ENCODE assay signal across 1 cellular context in the genomic region with DNA sequence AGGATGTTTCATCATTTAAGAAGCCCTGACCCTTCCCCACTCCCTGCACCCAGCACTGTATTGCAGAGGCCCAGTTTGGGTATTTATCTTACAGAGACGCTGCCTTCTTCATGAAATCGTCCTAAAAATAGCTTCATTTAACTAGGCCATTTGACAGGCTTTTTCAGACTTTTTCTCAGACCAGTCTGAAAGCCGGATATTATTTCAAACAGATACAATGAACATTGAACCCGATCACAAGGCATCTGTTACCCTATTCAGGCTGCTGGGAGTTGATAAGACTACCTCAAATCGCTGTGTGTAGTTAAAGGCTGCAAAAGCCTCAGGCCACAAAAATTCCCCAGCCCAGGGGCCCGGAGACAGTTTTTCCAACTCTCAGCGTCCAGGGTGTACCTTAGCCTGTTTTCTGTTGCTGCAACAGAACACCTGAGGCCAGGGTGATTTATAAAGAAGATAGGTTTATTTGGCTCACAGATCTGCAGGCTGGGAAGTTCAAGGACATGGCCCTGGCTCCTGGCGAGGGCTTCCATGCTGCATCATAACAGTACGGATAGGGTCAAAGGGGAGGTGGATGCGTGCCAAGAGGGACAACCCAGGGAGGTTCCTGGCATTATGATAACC.
TF ChIP-seq lines count a peak whose summit lies in the region.

No MANE protein-coding gene starts in this region.

TF ChIP-seq in HepG2, 621 proteins besides CTCF, POLR2A, EP300 and RAD21 (continued from another document and continues in another):
- TF ChIP-seq, protein P1, sequence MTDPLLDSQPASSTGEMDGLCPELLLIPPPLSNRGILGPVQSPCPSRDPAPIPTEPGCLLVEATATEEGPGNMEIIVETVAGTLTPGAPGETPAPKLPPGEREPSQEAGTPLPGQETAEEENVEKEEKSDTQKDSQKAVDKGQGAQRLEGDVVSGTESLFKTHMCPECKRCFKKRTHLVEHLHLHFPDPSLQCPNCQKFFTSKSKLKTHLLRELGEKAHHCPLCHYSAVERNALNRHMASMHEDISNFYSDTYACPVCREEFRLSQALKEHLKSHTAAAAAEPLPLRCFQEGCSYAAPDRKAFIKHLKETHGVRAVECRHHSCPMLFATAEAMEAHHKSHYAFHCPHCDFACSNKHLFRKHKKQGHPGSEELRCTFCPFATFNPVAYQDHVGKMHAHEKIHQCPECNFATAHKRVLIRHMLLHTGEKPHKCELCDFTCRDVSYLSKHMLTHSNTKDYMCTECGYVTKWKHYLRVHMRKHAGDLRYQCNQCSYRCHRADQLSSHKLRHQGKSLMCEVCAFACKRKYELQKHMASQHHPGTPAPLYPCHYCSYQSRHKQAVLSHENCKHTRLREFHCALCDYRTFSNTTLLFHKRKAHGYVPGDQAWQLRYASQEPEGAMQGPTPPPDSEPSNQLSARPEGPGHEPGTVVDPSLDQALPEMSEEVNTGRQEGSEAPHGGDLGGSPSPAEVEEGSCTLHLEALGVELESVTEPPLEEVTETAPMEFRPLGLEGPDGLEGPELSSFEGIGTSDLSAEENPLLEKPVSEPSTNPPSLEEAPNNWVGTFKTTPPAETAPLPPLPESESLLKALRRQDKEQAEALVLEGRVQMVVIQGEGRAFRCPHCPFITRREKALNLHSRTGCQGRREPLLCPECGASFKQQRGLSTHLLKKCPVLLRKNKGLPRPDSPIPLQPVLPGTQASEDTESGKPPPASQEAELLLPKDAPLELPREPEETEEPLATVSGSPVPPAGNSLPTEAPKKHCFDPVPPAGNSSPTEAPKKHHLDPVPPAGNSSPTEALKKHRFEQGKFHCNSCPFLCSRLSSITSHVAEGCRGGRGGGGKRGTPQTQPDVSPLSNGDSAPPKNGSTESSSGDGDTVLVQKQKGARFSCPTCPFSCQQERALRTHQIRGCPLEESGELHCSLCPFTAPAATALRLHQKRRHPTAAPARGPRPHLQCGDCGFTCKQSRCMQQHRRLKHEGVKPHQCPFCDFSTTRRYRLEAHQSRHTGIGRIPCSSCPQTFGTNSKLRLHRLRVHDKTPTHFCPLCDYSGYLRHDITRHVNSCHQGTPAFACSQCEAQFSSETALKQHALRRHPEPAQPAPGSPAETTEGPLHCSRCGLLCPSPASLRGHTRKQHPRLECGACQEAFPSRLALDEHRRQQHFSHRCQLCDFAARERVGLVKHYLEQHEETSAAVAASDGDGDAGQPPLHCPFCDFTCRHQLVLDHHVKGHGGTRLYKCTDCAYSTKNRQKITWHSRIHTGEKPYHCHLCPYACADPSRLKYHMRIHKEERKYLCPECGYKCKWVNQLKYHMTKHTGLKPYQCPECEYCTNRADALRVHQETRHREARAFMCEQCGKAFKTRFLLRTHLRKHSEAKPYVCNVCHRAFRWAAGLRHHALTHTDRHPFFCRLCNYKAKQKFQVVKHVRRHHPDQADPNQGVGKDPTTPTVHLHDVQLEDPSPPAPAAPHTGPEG (CRISPR knock-in tag; IDR thresholded peaks at IDR 0.05): no peak
- TF ChIP-seq TCF7 (IDR thresholded peaks at IDR 0.05; ENCODE audit: low read depth): no peak
- 0 out of 2 replicates have a peak, but pooled peaks have one; percentile 0 for TF ChIP-seq ZNF501 (CRISPR knock-in tag; IDR thresholded peaks at IDR 0.05)
- TF ChIP-seq HOXA3 (CRISPR knock-in tag; IDR thresholded peaks at IDR 0.05): peak; percentile 40; the same call in 1 of the 2 replicates
- peak; percentile 44; the same call in 1 of the 2 replicates for TF ChIP-seq NAIF1 (CRISPR knock-in tag; IDR thresholded peaks at IDR 0.05; ENCODE audit: borderline replicate concordance)
- TF ChIP-seq NR2F2 (IDR thresholded peaks at IDR 0.05; ENCODE audit: borderline replicate concordance, low read depth): peak; percentile 80
- no peak for TF ChIP-seq EED (CRISPR knock-in tag; IDR thresholded peaks at IDR 0.05)
- TF ChIP-seq TBX2 (CRISPR knock-in tag; IDR thresholded peaks at IDR 0.05; ENCODE audit: borderline replicate concordance): peak; percentile 36; the same call in 1 of the 2 replicates
- TF ChIP-seq, protein P2, sequence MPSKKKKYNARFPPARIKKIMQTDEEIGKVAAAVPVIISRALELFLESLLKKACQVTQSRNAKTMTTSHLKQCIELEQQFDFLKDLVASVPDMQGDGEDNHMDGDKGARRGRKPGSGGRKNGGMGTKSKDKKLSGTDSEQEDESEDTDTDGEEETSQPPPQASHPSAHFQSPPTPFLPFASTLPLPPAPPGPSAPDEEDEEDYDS (CRISPR knock-in tag; IDR thresholded peaks at IDR 0.05): no peak
- TF ChIP-seq ZNF644 (CRISPR knock-in tag; IDR thresholded peaks at IDR 0.05; ENCODE audit: low read depth): peak; percentile 38; the same call in 1 of the 2 replicates
- 0 out of 2 replicates have a peak, but pooled peaks have one; percentile 8 for TF ChIP-seq SOX5 (CRISPR knock-in tag; IDR thresholded peaks at IDR 0.05; ENCODE audit: borderline replicate concordance)
- TF ChIP-seq ZSCAN22 (CRISPR knock-in tag; IDR thresholded peaks at IDR 0.05): no peak
- TF ChIP-seq NFKBIZ (CRISPR knock-in tag; IDR thresholded peaks at IDR 0.05): no peak
- TF ChIP-seq HNF4A (CRISPR knock-in tag; IDR thresholded peaks at IDR 0.05): peak; percentile 79
- TF ChIP-seq, protein P3, sequence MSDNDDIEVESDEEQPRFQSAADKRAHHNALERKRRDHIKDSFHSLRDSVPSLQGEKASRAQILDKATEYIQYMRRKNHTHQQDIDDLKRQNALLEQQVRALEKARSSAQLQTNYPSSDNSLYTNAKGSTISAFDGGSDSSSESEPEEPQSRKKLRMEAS (IDR thresholded peaks at IDR 0.05): 0 out of 2 replicates have a peak, but pooled peaks have one; percentile 28
- TF ChIP-seq, protein P4, sequence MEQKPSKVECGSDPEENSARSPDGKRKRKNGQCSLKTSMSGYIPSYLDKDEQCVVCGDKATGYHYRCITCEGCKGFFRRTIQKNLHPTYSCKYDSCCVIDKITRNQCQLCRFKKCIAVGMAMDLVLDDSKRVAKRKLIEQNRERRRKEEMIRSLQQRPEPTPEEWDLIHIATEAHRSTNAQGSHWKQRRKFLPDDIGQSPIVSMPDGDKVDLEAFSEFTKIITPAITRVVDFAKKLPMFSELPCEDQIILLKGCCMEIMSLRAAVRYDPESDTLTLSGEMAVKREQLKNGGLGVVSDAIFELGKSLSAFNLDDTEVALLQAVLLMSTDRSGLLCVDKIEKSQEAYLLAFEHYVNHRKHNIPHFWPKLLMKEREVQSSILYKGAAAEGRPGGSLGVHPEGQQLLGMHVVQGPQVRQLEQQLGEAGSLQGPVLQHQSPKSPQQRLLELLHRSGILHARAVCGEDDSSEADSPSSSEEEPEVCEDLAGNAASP (CRISPR knock-in tag; IDR thresholded peaks at IDR 0.05; ENCODE audit: borderline replicate concordance): peak; percentile 53; the same call in 1 of the 2 replicates
- TF ChIP-seq ZNF564 (CRISPR knock-in tag; IDR thresholded peaks at IDR 0.05): peak; percentile 99
- peak; percentile 49 for TF ChIP-seq TBL1XR1 (IDR thresholded peaks at IDR 0.05; ENCODE audit: borderline replicate concordance, low read length, partially characterized antibody)
- no peak for TF ChIP-seq ATAD3A (CRISPR knock-in tag; IDR thresholded peaks at IDR 0.05)
- no peak for TF ChIP-seq HOXA7 (CRISPR knock-in tag; IDR thresholded peaks at IDR 0.05)
- TF ChIP-seq MED1 (CRISPR knock-in tag; IDR thresholded peaks at IDR 0.05): peak; percentile 47; the same call in 1 of the 2 replicates
- peak; percentile 70 for TF ChIP-seq SKI (IDR thresholded peaks at IDR 0.05; ENCODE audit: partially characterized antibody)
- peak; percentile 82 for TF ChIP-seq RXRB (CRISPR knock-in tag; IDR thresholded peaks at IDR 0.05; ENCODE audit: borderline replicate concordance)
- peak; percentile 89 for TF ChIP-seq SALL1 (CRISPR knock-in tag; IDR thresholded peaks at IDR 0.05)
- TF ChIP-seq, protein P5, sequence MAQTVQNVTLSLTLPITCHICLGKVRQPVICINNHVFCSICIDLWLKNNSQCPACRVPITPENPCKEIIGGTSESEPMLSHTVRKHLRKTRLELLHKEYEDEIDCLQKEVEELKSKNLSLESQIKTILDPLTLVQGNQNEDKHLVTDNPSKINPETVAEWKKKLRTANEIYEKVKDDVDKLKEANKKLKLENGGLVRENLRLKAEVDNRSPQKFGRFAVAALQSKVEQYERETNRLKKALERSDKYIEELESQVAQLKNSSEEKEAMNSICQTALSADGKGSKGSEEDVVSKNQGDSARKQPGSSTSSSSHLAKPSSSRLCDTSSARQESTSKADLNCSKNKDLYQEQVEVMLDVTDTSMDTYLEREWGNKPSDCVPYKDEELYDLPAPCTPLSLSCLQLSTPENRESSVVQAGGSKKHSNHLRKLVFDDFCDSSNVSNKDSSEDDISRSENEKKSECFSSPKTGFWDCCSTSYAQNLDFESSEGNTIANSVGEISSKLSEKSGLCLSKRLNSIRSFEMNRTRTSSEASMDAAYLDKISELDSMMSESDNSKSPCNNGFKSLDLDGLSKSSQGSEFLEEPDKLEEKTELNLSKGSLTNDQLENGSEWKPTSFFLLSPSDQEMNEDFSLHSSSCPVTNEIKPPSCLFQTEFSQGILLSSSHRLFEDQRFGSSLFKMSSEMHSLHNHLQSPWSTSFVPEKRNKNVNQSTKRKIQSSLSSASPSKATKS (CRISPR knock-in tag; IDR thresholded peaks at IDR 0.05): 0 out of 2 replicates have a peak, but pooled peaks have one; percentile 45
- TF ChIP-seq, protein P6, sequence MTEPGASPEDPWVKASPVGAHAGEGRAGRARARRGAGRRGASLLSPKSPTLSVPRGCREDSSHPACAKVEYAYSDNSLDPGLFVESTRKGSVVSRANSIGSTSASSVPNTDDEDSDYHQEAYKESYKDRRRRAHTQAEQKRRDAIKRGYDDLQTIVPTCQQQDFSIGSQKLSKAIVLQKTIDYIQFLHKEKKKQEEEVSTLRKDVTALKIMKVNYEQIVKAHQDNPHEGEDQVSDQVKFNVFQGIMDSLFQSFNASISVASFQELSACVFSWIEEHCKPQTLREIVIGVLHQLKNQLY (CRISPR knock-in tag; IDR thresholded peaks at IDR 0.05): 0 out of 2 replicates have a peak, but pooled peaks have one; percentile 22
- no peak for TF ChIP-seq ZNF232 (CRISPR knock-in tag; IDR thresholded peaks at IDR 0.05; ENCODE audit: borderline replicate concordance)
- peak; percentile 80; the same call in 1 of the 2 replicates for TF ChIP-seq ZSCAN29 (CRISPR knock-in tag; conservative IDR thresholded peaks at IDR 0.05)
- TF ChIP-seq, protein P7, sequence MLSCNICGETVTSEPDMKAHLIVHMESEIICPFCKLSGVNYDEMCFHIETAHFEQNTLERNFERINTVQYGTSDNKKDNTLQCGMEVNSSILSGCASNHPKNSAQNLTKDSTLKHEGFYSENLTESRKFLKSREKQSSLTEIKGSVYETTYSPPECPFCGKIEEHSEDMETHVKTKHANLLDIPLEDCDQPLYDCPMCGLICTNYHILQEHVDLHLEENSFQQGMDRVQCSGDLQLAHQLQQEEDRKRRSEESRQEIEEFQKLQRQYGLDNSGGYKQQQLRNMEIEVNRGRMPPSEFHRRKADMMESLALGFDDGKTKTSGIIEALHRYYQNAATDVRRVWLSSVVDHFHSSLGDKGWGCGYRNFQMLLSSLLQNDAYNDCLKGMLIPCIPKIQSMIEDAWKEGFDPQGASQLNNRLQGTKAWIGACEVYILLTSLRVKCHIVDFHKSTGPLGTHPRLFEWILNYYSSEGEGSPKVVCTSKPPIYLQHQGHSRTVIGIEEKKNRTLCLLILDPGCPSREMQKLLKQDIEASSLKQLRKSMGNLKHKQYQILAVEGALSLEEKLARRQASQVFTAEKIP (CRISPR knock-in tag; IDR thresholded peaks at IDR 0.05; ENCODE audit: borderline replicate concordance): no peak
- TF ChIP-seq, protein P8, sequence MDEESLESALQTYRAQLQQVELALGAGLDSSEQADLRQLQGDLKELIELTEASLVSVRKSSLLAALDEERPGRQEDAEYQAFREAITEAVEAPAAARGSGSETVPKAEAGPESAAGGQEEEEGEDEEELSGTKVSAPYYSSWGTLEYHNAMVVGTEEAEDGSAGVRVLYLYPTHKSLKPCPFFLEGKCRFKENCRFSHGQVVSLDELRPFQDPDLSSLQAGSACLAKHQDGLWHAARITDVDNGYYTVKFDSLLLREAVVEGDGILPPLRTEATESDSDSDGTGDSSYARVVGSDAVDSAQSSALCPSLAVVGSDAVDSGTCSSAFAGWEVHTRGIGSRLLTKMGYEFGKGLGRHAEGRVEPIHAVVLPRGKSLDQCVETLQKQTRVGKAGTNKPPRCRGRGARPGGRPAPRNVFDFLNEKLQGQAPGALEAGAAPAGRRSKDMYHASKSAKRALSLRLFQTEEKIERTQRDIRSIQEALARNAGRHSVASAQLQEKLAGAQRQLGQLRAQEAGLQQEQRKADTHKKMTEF (CRISPR knock-in tag; IDR thresholded peaks at IDR 0.05): peak; percentile 35; the same call in 1 of the 2 replicates
- no peak for TF ChIP-seq MBNL3 (CRISPR knock-in tag; conservative IDR thresholded peaks at IDR 0.05)
- no peak for TF ChIP-seq ELF4 (CRISPR knock-in tag; IDR thresholded peaks at IDR 0.05; ENCODE audit: borderline replicate concordance)
- no peak for TF ChIP-seq ZNF879 (CRISPR knock-in tag; IDR thresholded peaks at IDR 0.05)
- TF ChIP-seq GABPA (IDR thresholded peaks at IDR 0.05; ENCODE audit: low read depth, low read length): no peak
- peak; percentile 8; the same call in 1 of the 2 replicates for TF ChIP-seq GABPA (CRISPR knock-in tag; IDR thresholded peaks at IDR 0.05; ENCODE audit: low read depth)
- TF ChIP-seq, protein P9, sequence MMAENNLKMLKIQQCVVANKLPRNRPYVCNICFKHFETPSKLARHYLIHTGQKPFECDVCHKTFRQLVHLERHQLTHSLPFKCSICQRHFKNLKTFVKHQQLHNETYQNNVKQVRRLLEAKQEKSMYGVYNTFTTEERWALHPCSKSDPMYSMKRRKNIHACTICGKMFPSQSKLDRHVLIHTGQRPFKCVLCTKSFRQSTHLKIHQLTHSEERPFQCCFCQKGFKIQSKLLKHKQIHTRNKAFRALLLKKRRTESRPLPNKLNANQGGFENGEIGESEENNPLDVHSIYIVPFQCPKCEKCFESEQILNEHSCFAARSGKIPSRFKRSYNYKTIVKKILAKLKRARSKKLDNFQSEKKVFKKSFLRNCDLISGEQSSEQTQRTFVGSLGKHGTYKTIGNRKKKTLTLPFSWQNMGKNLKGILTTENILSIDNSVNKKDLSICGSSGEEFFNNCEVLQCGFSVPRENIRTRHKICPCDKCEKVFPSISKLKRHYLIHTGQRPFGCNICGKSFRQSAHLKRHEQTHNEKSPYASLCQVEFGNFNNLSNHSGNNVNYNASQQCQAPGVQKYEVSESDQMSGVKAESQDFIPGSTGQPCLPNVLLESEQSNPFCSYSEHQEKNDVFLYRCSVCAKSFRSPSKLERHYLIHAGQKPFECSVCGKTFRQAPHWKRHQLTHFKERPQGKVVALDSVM (CRISPR knock-in tag; IDR thresholded peaks at IDR 0.05): peak; percentile 72
